In genomic region chr9:137459147-137459600, GRCh38 we compare ENCODE assay signal across 1 cellular context.
TF ChIP-seq lines count a peak whose summit lies in the region.

Gene NSMF (minus strand): TSS chr9:137459334. CDS start chr9:137459102, 232 bp downstream.

TF ChIP-seq in K562, 482 proteins besides CTCF, POLR2A, EP300 and RAD21 (continued from another document and continues in another):
- TF ChIP-seq ARID3A (IDR thresholded peaks at IDR 0.05; ENCODE audit: borderline replicate concordance, low read depth, low read length) (no peak), CUX1 (CRISPR knock-in tag; IDR thresholded peaks at IDR 0.05) (no peak), ZNF764 (CRISPR knock-in tag; IDR thresholded peaks at IDR 0.05; ENCODE audit: low read depth) (no peak), NFXL1 (CRISPR knock-in tag; IDR thresholded peaks at IDR 0.05) (no peak), CREB3 (tag; conservative IDR thresholded peaks at IDR 0.05; ENCODE audit: low read depth) (no peak), ZNF165 (CRISPR knock-in tag; IDR thresholded peaks at IDR 0.05; ENCODE audit: borderline replicate concordance) (no peak), MCM2 (IDR thresholded peaks at IDR 0.05; ENCODE audit: low read depth) (no peak), PPARD (CRISPR knock-in tag; IDR thresholded peaks at IDR 0.05) (no peak), RNF2 (IDR thresholded peaks at IDR 0.05) (no peak), POLR2B (IDR thresholded peaks at IDR 0.05; ENCODE audit: low read depth, partially characterized antibody) (no peak), RBM22 (IDR thresholded peaks at IDR 0.05; ENCODE audit: low read depth, low read length, poor library complexity, severe bottlenecking) (no peak), PURB (CRISPR knock-in tag; IDR thresholded peaks at IDR 0.05; ENCODE audit: low read depth) (no peak), ESRRB (CRISPR knock-in tag; IDR thresholded peaks at IDR 0.05; ENCODE audit: borderline replicate concordance) (no peak), TCF3 (CRISPR knock-in tag; IDR thresholded peaks at IDR 0.05) (no peak), FOXJ2 (tag; IDR thresholded peaks at IDR 0.05) (no peak), MGA (IDR thresholded peaks at IDR 0.05) (no peak), SMARCA4 (IDR thresholded peaks at IDR 0.05) (no peak), THRAP3 (IDR thresholded peaks at IDR 0.05; ENCODE audit: borderline replicate concordance) (no peak), STAG1 (CRISPR knock-in tag; IDR thresholded peaks at IDR 0.05; ENCODE audit: borderline replicate concordance) (no peak), RBFOX2 (IDR thresholded peaks at IDR 0.05; ENCODE audit: low read depth, low read length) (peak; percentile 71), CCAR2 (IDR thresholded peaks at IDR 0.05; ENCODE audit: low read depth, low read length) (no peak)
